ENCODE assay signal across 1 cellular context in the genomic region with DNA sequence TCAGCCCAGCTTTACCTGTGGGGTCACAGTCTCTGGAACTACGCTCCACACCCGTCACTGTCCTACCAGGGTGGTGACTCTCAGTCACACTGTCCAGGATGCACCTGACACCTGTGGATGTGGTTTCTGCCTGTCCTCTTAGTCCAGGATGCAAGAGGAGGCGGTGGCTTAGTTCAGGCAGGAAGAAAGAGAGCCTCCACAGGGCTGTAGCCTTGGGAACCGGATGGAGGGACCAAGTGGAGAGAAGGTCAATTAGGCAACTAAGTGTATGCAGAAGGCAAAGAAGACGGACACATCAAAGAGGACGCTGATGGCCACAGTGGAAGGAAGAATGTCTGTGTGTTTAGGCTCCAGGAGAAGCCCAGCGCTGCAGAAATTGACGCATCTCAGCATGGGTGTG.
TF ChIP-seq lines count a peak whose summit lies in the region.

No MANE protein-coding gene starts in this region.

TF ChIP-seq in HepG2, 621 proteins besides CTCF, POLR2A, EP300 and RAD21 (continued from another document and continues in another):
- peak; percentile 87; the same call in 1 of the 2 replicates for TF ChIP-seq ZBTB4 (CRISPR knock-in tag; IDR thresholded peaks at IDR 0.05; ENCODE audit: borderline replicate concordance)
- TF ChIP-seq FOSL2 (CRISPR knock-in tag; IDR thresholded peaks at IDR 0.05) = peak; percentile 61; the same call in 1 of the 2 replicates
- no peak for TF ChIP-seq IKZF1 (IDR thresholded peaks at IDR 0.05)
- TF ChIP-seq MAF1 (CRISPR knock-in tag; IDR thresholded peaks at IDR 0.05; ENCODE audit: borderline replicate concordance) = no peak
- peak; percentile 65; the same call in 1 of the 2 replicates for TF ChIP-seq ZBTB38 (CRISPR knock-in tag; IDR thresholded peaks at IDR 0.05)
- TF ChIP-seq, protein P1, sequence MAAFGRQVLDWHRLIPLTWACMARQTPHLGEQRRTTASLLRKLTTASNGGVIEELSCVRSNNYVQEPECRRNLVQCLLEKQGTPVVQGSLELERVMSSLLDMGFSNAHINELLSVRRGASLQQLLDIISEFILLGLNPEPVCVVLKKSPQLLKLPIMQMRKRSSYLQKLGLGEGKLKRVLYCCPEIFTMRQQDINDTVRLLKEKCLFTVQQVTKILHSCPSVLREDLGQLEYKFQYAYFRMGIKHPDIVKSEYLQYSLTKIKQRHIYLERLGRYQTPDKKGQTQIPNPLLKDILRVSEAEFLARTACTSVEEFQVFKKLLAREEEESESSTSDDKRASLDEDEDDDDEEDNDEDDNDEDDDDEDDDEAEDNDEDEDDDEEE (CRISPR knock-in tag; IDR thresholded peaks at IDR 0.05) = no peak
- peak; percentile 33; the same call in 1 of the 2 replicates for TF ChIP-seq GABPB1 (CRISPR knock-in tag; IDR thresholded peaks at IDR 0.05)
- TF ChIP-seq ZNF431 (CRISPR knock-in tag; IDR thresholded peaks at IDR 0.05; ENCODE audit: borderline replicate concordance, low read depth) = no peak
- TF ChIP-seq HDAC2 (CRISPR knock-in tag; IDR thresholded peaks at IDR 0.05) = peak; percentile 81
- TF ChIP-seq NPAS2 (CRISPR knock-in tag; IDR thresholded peaks at IDR 0.05; ENCODE audit: borderline replicate concordance) = no peak
- peak; percentile 34; the same call in 1 of the 2 replicates for TF ChIP-seq TAF1 (CRISPR knock-in tag; IDR thresholded peaks at IDR 0.05)
- no peak for TF ChIP-seq ZNF354B (CRISPR knock-in tag; IDR thresholded peaks at IDR 0.05)
- peak; percentile 65; the same call in 1 of the 2 replicates for TF ChIP-seq SALL1 (CRISPR knock-in tag; IDR thresholded peaks at IDR 0.05)
- TF ChIP-seq, protein P2, sequence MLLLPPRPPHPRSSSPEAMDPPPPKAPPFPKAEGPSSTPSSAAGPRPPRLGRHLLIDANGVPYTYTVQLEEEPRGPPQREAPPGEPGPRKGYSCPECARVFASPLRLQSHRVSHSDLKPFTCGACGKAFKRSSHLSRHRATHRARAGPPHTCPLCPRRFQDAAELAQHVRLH (CRISPR knock-in tag; IDR thresholded peaks at IDR 0.05; ENCODE audit: borderline replicate concordance, low read depth) = peak; percentile 53; the same call in 1 of the 2 replicates
- TF ChIP-seq, protein P3, sequence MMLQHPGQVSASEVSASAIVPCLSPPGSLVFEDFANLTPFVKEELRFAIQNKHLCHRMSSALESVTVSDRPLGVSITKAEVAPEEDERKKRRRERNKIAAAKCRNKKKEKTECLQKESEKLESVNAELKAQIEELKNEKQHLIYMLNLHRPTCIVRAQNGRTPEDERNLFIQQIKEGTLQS (CRISPR knock-in tag; IDR thresholded peaks at IDR 0.05) = no peak
- peak; percentile 77 for TF ChIP-seq TBX2 (CRISPR knock-in tag; IDR thresholded peaks at IDR 0.05; ENCODE audit: borderline replicate concordance)
- no peak for TF ChIP-seq STAT6 (CRISPR knock-in tag; IDR thresholded peaks at IDR 0.05; ENCODE audit: borderline replicate concordance)
- TF ChIP-seq, protein P4, sequence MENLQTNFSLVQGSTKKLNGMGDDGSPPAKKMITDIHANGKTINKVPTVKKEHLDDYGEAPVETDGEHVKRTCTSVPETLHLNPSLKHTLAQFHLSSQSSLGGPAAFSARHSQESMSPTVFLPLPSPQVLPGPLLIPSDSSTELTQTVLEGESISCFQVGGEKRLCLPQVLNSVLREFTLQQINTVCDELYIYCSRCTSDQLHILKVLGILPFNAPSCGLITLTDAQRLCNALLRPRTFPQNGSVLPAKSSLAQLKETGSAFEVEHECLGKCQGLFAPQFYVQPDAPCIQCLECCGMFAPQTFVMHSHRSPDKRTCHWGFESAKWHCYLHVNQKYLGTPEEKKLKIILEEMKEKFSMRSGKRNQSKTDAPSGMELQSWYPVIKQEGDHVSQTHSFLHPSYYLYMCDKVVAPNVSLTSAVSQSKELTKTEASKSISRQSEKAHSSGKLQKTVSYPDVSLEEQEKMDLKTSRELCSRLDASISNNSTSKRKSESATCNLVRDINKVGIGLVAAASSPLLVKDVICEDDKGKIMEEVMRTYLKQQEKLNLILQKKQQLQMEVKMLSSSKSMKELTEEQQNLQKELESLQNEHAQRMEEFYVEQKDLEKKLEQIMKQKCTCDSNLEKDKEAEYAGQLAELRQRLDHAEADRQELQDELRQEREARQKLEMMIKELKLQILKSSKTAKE (CRISPR knock-in tag; IDR thresholded peaks at IDR 0.05; ENCODE audit: borderline replicate concordance) = peak; percentile 65; the same call in 1 of the 2 replicates
- no peak for TF ChIP-seq ZNF441 (CRISPR knock-in tag; IDR thresholded peaks at IDR 0.05; ENCODE audit: borderline replicate concordance)
- 0 out of 2 replicates have a peak, but pooled peaks have one; percentile 50 for TF ChIP-seq ZSCAN31 (CRISPR knock-in tag; IDR thresholded peaks at IDR 0.05; ENCODE audit: low read depth)
- TF ChIP-seq SIX1 (CRISPR knock-in tag; IDR thresholded peaks at IDR 0.05; ENCODE audit: borderline replicate concordance) = peak; percentile 20; the same call in 1 of the 2 replicates
- 0 out of 2 replicates have a peak, but pooled peaks have one; percentile 32 for TF ChIP-seq MYC (CRISPR knock-in tag; IDR thresholded peaks at IDR 0.05; ENCODE audit: borderline replicate concordance)
- no peak for TF ChIP-seq ZNF883 (CRISPR knock-in tag; IDR thresholded peaks at IDR 0.05; ENCODE audit: not compliant biosample characterization)
- peak; percentile 56; the same call in 1 of the 2 replicates for TF ChIP-seq CBFB (CRISPR knock-in tag; IDR thresholded peaks at IDR 0.05)
- TF ChIP-seq CSRNP2 (CRISPR knock-in tag; conservative IDR thresholded peaks at IDR 0.05; ENCODE audit: low read depth) = no peak
- no peak for TF ChIP-seq ZHX1 (CRISPR knock-in tag; IDR thresholded peaks at IDR 0.05; ENCODE audit: low read depth)
- peak; percentile 98 for TF ChIP-seq ZKSCAN8 (CRISPR knock-in tag; IDR thresholded peaks at IDR 0.05; ENCODE audit: borderline replicate concordance)
- no peak for TF ChIP-seq ZNF672 (CRISPR knock-in tag; IDR thresholded peaks at IDR 0.05)
- TF ChIP-seq RXRB (CRISPR knock-in tag; IDR thresholded peaks at IDR 0.05; ENCODE audit: borderline replicate concordance) = peak; percentile 89
- TF ChIP-seq ZBTB3 (CRISPR knock-in tag; IDR thresholded peaks at IDR 0.05; ENCODE audit: borderline replicate concordance, low read depth) = no peak
- TF ChIP-seq, protein P5, sequence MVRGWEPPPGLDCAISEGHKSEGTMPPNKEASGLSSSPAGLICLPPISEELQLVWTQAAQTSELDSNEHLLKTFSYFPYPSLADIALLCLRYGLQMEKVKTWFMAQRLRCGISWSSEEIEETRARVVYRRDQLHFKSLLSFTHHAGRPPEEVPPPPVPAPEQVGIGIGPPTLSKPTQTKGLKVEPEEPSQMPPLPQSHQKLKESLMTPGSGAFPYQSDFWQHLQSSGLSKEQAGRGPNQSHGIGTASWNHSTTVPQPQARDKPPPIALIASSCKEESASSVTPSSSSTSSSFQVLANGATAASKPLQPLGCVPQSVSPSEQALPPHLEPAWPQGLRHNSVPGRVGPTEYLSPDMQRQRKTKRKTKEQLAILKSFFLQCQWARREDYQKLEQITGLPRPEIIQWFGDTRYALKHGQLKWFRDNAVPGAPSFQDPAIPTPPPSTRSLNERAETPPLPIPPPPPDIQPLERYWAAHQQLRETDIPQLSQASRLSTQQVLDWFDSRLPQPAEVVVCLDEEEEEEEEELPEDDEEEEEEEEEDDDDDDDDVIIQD (CRISPR knock-in tag; IDR thresholded peaks at IDR 0.05; ENCODE audit: low read depth) = peak; percentile 52
- TF ChIP-seq TFE3 (CRISPR knock-in tag; IDR thresholded peaks at IDR 0.05) = peak; percentile 44; the same call in 1 of the 2 replicates
- TF ChIP-seq CHCHD3 (CRISPR knock-in tag; IDR thresholded peaks at IDR 0.05) = no peak
- TF ChIP-seq SOX13 (IDR thresholded peaks at IDR 0.05) = no peak
- peak in 1 of 2 experiments; percentile 81; a peak in 2 of 4 replicates for TF ChIP-seq SOX13 (CRISPR knock-in tag; conservative IDR thresholded peaks at IDR 0.05 in 1 of 2, IDR thresholded peaks at IDR 0.05 in 1 of 2)
- TF ChIP-seq ATF2 (CRISPR knock-in tag; IDR thresholded peaks at IDR 0.05) = peak; percentile 32; the same call in 1 of the 2 replicates
- TF ChIP-seq RBFOX2 (IDR thresholded peaks at IDR 0.05; ENCODE audit: low read depth, low read length) = no peak
